ENCODE assay signal across 1 cellular context in genomic region chr5:14199902-14200301, GRCh38.
TF ChIP-seq lines count a peak whose summit lies in the region.

No MANE protein-coding gene starts in this region.

TF ChIP-seq in IMR-90, 13 proteins besides CTCF, POLR2A, EP300 and RAD21 (continued from another document):
- no peak for TF ChIP-seq CEBPB (IDR thresholded peaks at IDR 0.05; ENCODE audit: low read depth, low read length)
- no peak for TF ChIP-seq USF2 (IDR thresholded peaks at IDR 0.05; ENCODE audit: low read depth, low read length)
- no peak for TF ChIP-seq MAZ (IDR thresholded peaks at IDR 0.05; ENCODE audit: borderline replicate concordance, low read depth, low read length)
- no peak for TF ChIP-seq NFE2L2 (IDR thresholded peaks at IDR 0.05; ENCODE audit: low read depth, low read length)
- TF ChIP-seq BHLHE40 (IDR thresholded peaks at IDR 0.05; ENCODE audit: low read depth, low read length) = no peak
- TF ChIP-seq RFX5 (IDR thresholded peaks at IDR 0.05; ENCODE audit: low read depth, low read length) = no peak
- no peak for TF ChIP-seq CHD1 (IDR thresholded peaks at IDR 0.05; ENCODE audit: low read depth, low read length)
- no peak for TF ChIP-seq SMC3 (IDR thresholded peaks at IDR 0.05; ENCODE audit: low read depth, low read length)
- no peak for TF ChIP-seq RCOR1 (IDR thresholded peaks at IDR 0.05; ENCODE audit: insufficient replicate concordance, low read length)
- no peak for TF ChIP-seq MAFK (IDR thresholded peaks at IDR 0.05; ENCODE audit: low read depth, low read length)
